Comparison of ENCODE assay signal across 8 cellular contexts in genomic region chr1:23657659-23658275, GRCh38. TPM values are rescaled to one million over a fixed set of nuclear protein-coding genes. Genes with fewer than 3 reads are reported as not detected.
DNase-seq lines count a peak whose midpoint lies in the region; ATAC-seq and TF ChIP-seq lines count a peak whose summit lies in the region.

No MANE protein-coding gene starts in this region.

- no peaks in the 10 kb centered on the region for H3K27me3 ChIP-seq in tibial nerve

- TF ChIP-seq CTCF in cardiac fibroblast (IDR thresholded peaks at IDR 0.05; ENCODE audit: low read depth, low read length), result peak; percentile 94
- peak; percentile 55 to 76 (median 66) for TF ChIP-seq CTCF in tibial nerve (IDR thresholded peaks at IDR 0.05)

- H3K4me1 ChIP-seq in tibial nerve, result no peaks in the 10 kb centered on the region

- no peaks in the 10 kb centered on the region for H3K9me3 ChIP-seq in tibial nerve

- DNase-seq in DMS 273 (lab: John Stamatoyannopoulos, UW; ENCODE audit: unreplicated experiment) (peak; percentile 86), T-helper 2 cell (peak in 3 of 5 experiments; percentile 12 to 39 (median 16)), cardiac fibroblast (ENCODE audit: low read depth in 2 of 2) (peak; percentile 55 to 58), medulla oblongata (ENCODE audit: extremely low spot score) (peak; percentile 18), tibial nerve (ENCODE audit: low spot score in 2 of 2) (peak in 1 of 2 donors; percentile 35), NCI-H146 treated with DMSO at 0.1 percent for 48 hours (lab: John Stamatoyannopoulos, UW; ENCODE audit: unreplicated experiment) (no peak), GF-D8 (lab: John Stamatoyannopoulos, UW) (no peak)

- H3K4me3 ChIP-seq in cardiac fibroblast (replicated peaks in 1 of 2; ENCODE audit: low read depth in 2 of 2, low read length in 2 of 2) (no peak overlapping the region), tibial nerve (no peak overlapping the region)

- H3K36me3 ChIP-seq in tibial nerve, result no peaks in the 10 kb centered on the region

- no peak for TF ChIP-seq EP300 in tibial nerve (IDR thresholded peaks at IDR 0.05)

- H3K27ac ChIP-seq in tibial nerve, result no peak overlapping the region

- 35 to 42% methylated on average over 7 of the region's 7 CpGs for WGBS in tibial nerve, 2 donors

- no peak for TF ChIP-seq POLR2A in tibial nerve (IDR thresholded peaks at IDR 0.05)

- ATAC-seq in HG02798 (IDR thresholded peaks at IDR 0.05; ENCODE audit: poor library complexity, unreplicated experiment), result peak; percentile 39

RNA-seq across cellular contexts. Expression of gene RPL11, which starts 33.8 kb away (rescaled TPM):
- total RNA-seq in tibial nerve, result 100 to 1,000 TPM; 739 to 843 (median 765) TPM

Comparison
In these comparisons a context has a peak if more than half of its experiments do, and no peak if none do; other contexts are left out.
1. DNase-seq: peak in DMS 273 (single experiment), T-helper 2 cell (3 of 5), cardiac fibroblast (2 of 2) and medulla oblongata (single experiment); none in NCI-H146 treated with DMSO at 0.1 percent for 48 hours (single experiment) and GF-D8 (single experiment).